8 cellular contexts compared by ENCODE assay signal in the genomic region with DNA sequence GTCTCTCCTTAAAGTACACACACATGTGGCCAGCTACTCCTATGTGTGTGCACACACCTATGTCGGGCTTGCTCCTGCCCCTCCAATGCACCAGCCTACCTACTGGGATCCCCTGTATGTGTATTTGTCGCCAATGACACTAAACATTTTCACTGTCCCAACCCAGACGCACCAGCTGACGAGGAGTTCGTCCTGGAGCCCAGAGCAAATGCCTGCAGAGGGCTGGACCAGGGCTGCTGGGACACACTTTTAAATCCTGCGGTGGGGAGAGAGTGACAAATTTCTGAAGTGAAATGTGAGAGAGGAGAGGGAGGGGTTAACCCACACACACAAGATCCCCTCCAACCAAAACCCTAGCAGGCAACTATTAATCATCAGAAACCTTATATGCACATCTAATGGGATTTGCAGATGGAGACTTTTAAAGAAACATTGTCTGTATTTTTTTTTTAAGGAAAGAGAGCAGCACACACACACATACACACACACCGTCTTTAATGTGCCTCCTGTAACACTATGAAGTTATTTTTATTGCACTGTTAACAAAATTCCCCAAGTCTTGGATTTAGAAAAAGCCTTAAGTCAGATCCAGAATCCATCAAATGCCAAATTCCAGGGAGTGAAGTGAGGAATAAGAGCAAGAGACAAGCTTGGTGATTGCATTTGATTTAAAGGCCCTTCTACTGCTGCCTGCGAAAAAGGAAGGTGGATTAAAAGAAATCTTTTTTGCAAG. TPM values are rescaled to one million over a fixed set of nuclear protein-coding genes. Genes with fewer than 3 reads are reported as not detected.
A peak's percentile ranks its signal among the peaks of the same experiment; 100 is the strongest.
DNase-seq lines count a peak whose midpoint lies in the region; ATAC-seq and TF ChIP-seq lines count a peak whose summit lies in the region.

A gene (minus strand): TSS at position 224 of the 733 bp plus-strand sequence. CDS start 388 bp downstream, outside the sequence.

- no peaks in the 10 kb centered on the region for H3K9me3 ChIP-seq in mucosa of rectum (ENCODE audit: control insufficient read depth in 2 of 2, low read length in 2 of 2)

- peak within 1 kb of the TSS; percentile 10 to 15 for H3K4me3 ChIP-seq in mucosa of rectum (ENCODE audit: low read length in 2 of 2)

- no peaks in the 10 kb centered on the region for H3K36me3 Mint-ChIP-seq in brain

- H3K4me3 Mint-ChIP-seq in brain: peak within 1 kb of the TSS in 4 of 5 experiments; percentile 31 to 84 (median 56)

- H3K27ac Mint-ChIP-seq in brain: peak within 1 kb of the TSS; percentile 29 to 93 (median 88)

- no peak for ATAC-seq in HG03378 (IDR thresholded peaks at IDR 0.05; ENCODE audit: unreplicated experiment)
- ATAC-seq in GM18870 (IDR thresholded peaks at IDR 0.05; ENCODE audit: unreplicated experiment): no peak
- no peak for ATAC-seq in GM21529 (IDR thresholded peaks at IDR 0.05; ENCODE audit: unreplicated experiment)

- H3K27me3 Mint-ChIP-seq in brain: peaks cover 22% of the 10 kb centered on the region

- peaks cover 0 to 3% of the 10 kb centered on the region in 2 donors for H3K4me1 ChIP-seq in mucosa of rectum (ENCODE audit: control insufficient read depth in 2 of 2, insufficient read depth in 2 of 2, low read length in 2 of 2)

- H3K9me3 Mint-ChIP-seq in brain: peaks cover 0 to 7% (median 0%) of the 10 kb centered on the region in 5 experiments

- no peak within 1 kb of the TSS for H3K27ac ChIP-seq in mucosa of rectum (ENCODE audit: low read depth in 2 of 2, low read length in 2 of 2)

- H3K27me3 ChIP-seq in mucosa of rectum (ENCODE audit: control insufficient read depth in 2 of 2, insufficient read depth in 2 of 2, low read length in 2 of 2): peaks cover 0 to 4% of the 10 kb centered on the region in 2 donors

- H3K9ac ChIP-seq in mucosa of rectum (ENCODE audit: low read depth in 1 of 2, low read length in 2 of 2): peak within 1 kb of the TSS in 1 of 2 donors; percentile 14

- no peaks in the 10 kb centered on the region for H3K36me3 ChIP-seq in mucosa of rectum (ENCODE audit: control insufficient read depth in 2 of 2, insufficient read depth in 2 of 2, low read length in 2 of 2)

- DNase-seq in AG09319 (ENCODE audit: extremely low read depth, low read depth) (peak; percentile 35), LHCN-M2 (ENCODE audit: low read depth) (peak; percentile 83), COR-L47 (lab: John Stamatoyannopoulos, UW) (no peak)

- peaks cover 60% of the 10 kb centered on the region for H3K4me1 Mint-ChIP-seq in brain

- TF ChIP-seq CTCF in AG09319 (IDR thresholded peaks at IDR 0.05; ENCODE audit: low read depth, low read length) (no peak), brain (conservative IDR thresholded peaks at IDR 0.05) (no peak)

RNA-seq across cellular contexts. Expression of the gene that starts here (rescaled TPM):
- total RNA-seq in LHCN-M2 (2014; rRNA removed): not detected in 2 replicates
- polyA plus RNA-seq in LHCN-M2 (2012): 0.02 TPM
- polyA plus RNA-seq in brain (ENCODE audit: insufficient read depth, low read depth, low replicate concordance): not detected

Comparison
In these comparisons a context has a peak if more than half of its experiments do, and no peak if none do; other contexts are left out.
1. Peak in DNase-seq in LHCN-M2; RNA of the gene not detected or under 1 TPM.